In the genomic region with DNA sequence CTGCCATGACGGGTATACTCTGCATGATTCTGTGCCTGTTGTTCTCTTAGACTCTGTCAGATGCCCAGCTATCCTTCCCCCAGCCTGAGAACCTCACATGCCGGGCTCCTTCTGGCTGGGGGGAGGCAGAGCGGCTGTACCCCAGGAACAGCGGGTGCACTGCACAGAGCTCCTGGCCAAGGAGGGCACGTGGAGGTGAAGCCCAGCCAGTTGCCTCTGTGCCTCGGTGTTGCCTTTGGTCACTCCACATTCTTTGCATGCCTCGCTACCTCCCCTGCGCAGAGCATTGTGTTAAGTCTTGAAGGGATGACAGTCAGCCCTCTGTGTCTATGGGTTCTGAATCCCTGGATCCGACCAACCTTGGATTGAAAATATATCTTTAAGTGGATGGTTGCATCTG, we compare ENCODE assay signal across 22 cellular contexts.
"Had no signal": no experiment of that assay in that cellular context is flagged by ENCODE, and none has a peak within 500 bp of the region (broad histone marks: within the 10 kb centered on the region; RNA-seq: fewer than 3 reads in every experiment).

No MANE protein-coding gene starts in this region.

- H3K4me1 ChIP-seq: gastroesophageal sphincter, lower lobe of right lung, sigmoid colon, transverse colon had no signal

- H3K27me3 ChIP-seq: gastroesophageal sphincter, sigmoid colon, transverse colon had no signal

- ATAC-seq: activated T-cell treated with anti-CD3 and anti-CD28 coated beads, Interleukin-2, amount 50 U/mL, for 4 hours; gastroesophageal sphincter; lower lobe of right lung; stimulated activated naive B cell treated with anti-CD40 and anti-IgM and Interleukin-4, amounts not matched to agents 10 μg/mL and 1 μg/mL and 100 μg/mL, for 72 hours had no signal

- H3K4me3 Mint-ChIP-seq: activated B cell treated with CpG ODN at 0.5 μM for 24 hours; activated naive CD4-positive, alpha-beta T cell treated with anti-CD3 and anti-CD28 coated beads, Interleukin-2, amount 10 ng/mL, durations not matched to agents 7 days and 5 days; activated T-cell treated with anti-CD3 and anti-CD28 coated beads, Interleukin-2, amount 50 U/mL, for 4 hours; immature natural killer cell; naive B cell; stimulated activated naive B cell treated with anti-CD40 and anti-IgM and Interleukin-4, amounts not matched to agents 10 μg/mL and 1 μg/mL and 100 μg/mL, for 72 hours had no signal

- H3K9me3 ChIP-seq: gastroesophageal sphincter, lower lobe of right lung, sigmoid colon, transverse colon had no signal

- H3K4me3 ChIP-seq: coronary artery, gastroesophageal sphincter, lower lobe of right lung, sigmoid colon, smooth muscle cell, transverse colon had no signal

- H3K4me1 Mint-ChIP-seq: activated B cell treated with CpG ODN at 0.5 μM for 24 hours; activated naive CD4-positive, alpha-beta T cell treated with anti-CD3 and anti-CD28 coated beads, Interleukin-2, amount 10 ng/mL, durations not matched to agents 7 days and 5 days; immature natural killer cell; naive B cell had no signal

- H3K9me3 Mint-ChIP-seq: activated B cell treated with CpG ODN at 0.5 μM for 24 hours; activated naive CD4-positive, alpha-beta T cell treated with anti-CD3 and anti-CD28 coated beads, Interleukin-2, amount 10 ng/mL, durations not matched to agents 7 days and 5 days; activated T-cell treated with anti-CD3 and anti-CD28 coated beads, Interleukin-2, amount 50 U/mL, for 4 hours; activated T-helper 2 cell treated with anti-CD3 and anti-CD28 coated beads, Interferon-gamma antibody, Interleukin-2, Interleukin-4, amounts not matched to agents 10 μg/mL and 5 μg/mL and 100 μg/mL, durations not matched to agents 14 hours and 24 hours and 36 hours; immature natural killer cell; naive B cell; stimulated activated naive B cell treated with anti-CD40 and anti-IgM and Interleukin-4, amounts not matched to agents 10 μg/mL and 1 μg/mL and 100 μg/mL, for 72 hours had no signal

- H3K36me3 ChIP-seq: lower lobe of right lung, sigmoid colon, transverse colon had no signal

- DNase-seq: activated B cell treated with CpG ODN at 0.5 μM for 24 hours; activated CD4-positive, alpha-beta T cell treated with anti-CD3 and anti-CD28 coated beads for 4 hours; activated CD4-positive, alpha-beta T cell treated with anti-CD3 and anti-CD28 coated beads, Interleukin-2, amount 50 U/mL, for 48 hours; activated CD8-positive, alpha-beta memory T cell treated with anti-CD3 and anti-CD28 coated beads, Interleukin-2, amount 50 U/mL, for 48 hours; activated naive CD4-positive, alpha-beta T cell treated with anti-CD3 and anti-CD28 coated beads, Interleukin-2, amount 10 ng/mL, durations not matched to agents 7 days and 5 days; activated T-cell treated with anti-CD3 and anti-CD28 coated beads, Interleukin-2, amount 50 U/mL, for 4 hours; amygdala; cerebellar nuclear complex; immature natural killer cell; lower lobe of right lung; naive B cell; stimulated activated CD4-positive, alpha-beta T cell treated with anti-CD3 and anti-CD28 coated beads, Interleukin-2, amount 100 ng/mL, for 48 hours; stimulated activated CD8-positive, alpha-beta memory T cell treated with anti-CD3 and anti-CD28 coated beads, Interleukin-4, amount 100 ng/mL, for 48 hours; stimulated activated naive B cell treated with anti-CD40 and anti-IgM and Interleukin-4, amounts not matched to agents 10 μg/mL and 1 μg/mL and 100 μg/mL, for 72 hours; T-helper 1 cell; transverse colon had no signal

- H3K36me3 Mint-ChIP-seq: activated naive CD4-positive, alpha-beta T cell treated with anti-CD3 and anti-CD28 coated beads, Interleukin-2, amount 10 ng/mL, durations not matched to agents 7 days and 5 days; immature natural killer cell; naive B cell; stimulated activated naive B cell treated with anti-CD40 and anti-IgM and Interleukin-4, amounts not matched to agents 10 μg/mL and 1 μg/mL and 100 μg/mL, for 72 hours had no signal

- H3K4me2 ChIP-seq: smooth muscle cell had no signal

- H3K27ac Mint-ChIP-seq: activated B cell treated with CpG ODN at 0.5 μM for 24 hours; activated naive CD4-positive, alpha-beta T cell treated with anti-CD3 and anti-CD28 coated beads, Interleukin-2, amount 10 ng/mL, durations not matched to agents 7 days and 5 days; activated T-helper 2 cell treated with anti-CD3 and anti-CD28 coated beads, Interferon-gamma antibody, Interleukin-2, Interleukin-4, amounts not matched to agents 10 μg/mL and 5 μg/mL and 100 μg/mL, durations not matched to agents 14 hours and 24 hours and 36 hours; immature natural killer cell; naive B cell; stimulated activated naive B cell treated with anti-CD40 and anti-IgM and Interleukin-4, amounts not matched to agents 10 μg/mL and 1 μg/mL and 100 μg/mL, for 72 hours had no signal

- H3K27ac ChIP-seq: coronary artery, epithelial cell of prostate, gastroesophageal sphincter, lower lobe of right lung, sigmoid colon, transverse colon had no signal
